Comparison of ENCODE assay signal across 12 cellular contexts in the genomic region with DNA sequence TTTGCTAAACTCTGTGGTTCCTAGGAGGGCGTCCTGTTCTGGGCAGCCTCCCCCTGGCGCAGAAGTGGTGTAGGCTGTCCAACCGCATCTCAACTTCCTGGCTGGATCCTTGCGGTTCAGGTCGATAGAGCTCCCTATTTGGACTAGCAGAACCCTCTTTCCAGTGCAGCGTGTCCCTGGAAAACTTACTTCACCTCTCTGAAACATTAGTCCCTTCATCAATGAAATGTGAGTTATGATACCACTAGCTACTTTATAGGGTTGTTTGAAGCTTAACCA. TPM values are rescaled to one million over a fixed set of nuclear protein-coding genes. Genes with fewer than 3 reads are reported as not detected.
DNase-seq lines count a peak whose midpoint lies in the region; ATAC-seq and TF ChIP-seq lines count a peak whose summit lies in the region.
"Had no signal": no experiment of that assay in that cellular context is flagged by ENCODE, and none has a peak within 500 bp of the region (broad histone marks: within the 10 kb centered on the region; RNA-seq: fewer than 3 reads in every experiment).

No MANE protein-coding gene starts in this region.

- intact Hi-C loops in sciatic nerve (cut with DNase I) = no loop called here

- H3K9me3 ChIP-seq in iPS-15b (ENCODE audit: control insufficient read depth, insufficient read depth, low read length) (no peaks in the 10 kb centered on the region), skeletal muscle tissue (ENCODE audit: control insufficient read depth in 3 of 3, low read length in 3 of 3) (no peaks in the 10 kb centered on the region)

- TF ChIP-seq CTCF in WTC11 (IDR thresholded peaks at IDR 0.05) = no peak

- H3K4me3 ChIP-seq in iPS-15b (ENCODE audit: low read depth, low read length) (peak overlapping the region; percentile 81), skeletal muscle tissue (ENCODE audit: low read length in 3 of 3) (peak overlapping the region; percentile 48 to 67 (median 63))

- POLR2A ChIA-PET in WTC11 (lab: Charles Lee) = interaction anchor here (0.6 kb wide), 1 partner anchor 582 kb away, joined by 8 read pairs; no protein-coding TSS in a partner anchor

- CTCF ChIA-PET in WTC11 (lab: Charles Lee) = interaction anchor here (1.0 to 2.2 kb wide), 2 partner anchors 9 to 51 kb away, joined by 3 to 7 read pairs; no protein-coding TSS in a partner anchor

- no peak overlapping the region for H3K27ac ChIP-seq in skeletal muscle tissue (ENCODE audit: low read depth, low read length)
- H3K27ac ChIP-seq: 22Rv1 had no signal

- H3K36me3 ChIP-seq in iPS-15b (ENCODE audit: control insufficient read depth, insufficient read depth, low read length) (no peaks in the 10 kb centered on the region), skeletal muscle tissue (ENCODE audit: control insufficient read depth in 3 of 3, insufficient read depth in 3 of 3, low read length in 3 of 3) (no peaks in the 10 kb centered on the region)

- H3K4me1 ChIP-seq in iPS-15b (ENCODE audit: control insufficient read depth, insufficient read depth, low read length) (peaks cover 2% of the 10 kb centered on the region), skeletal muscle tissue (ENCODE audit: control insufficient read depth in 3 of 3, insufficient read depth in 3 of 3, low read length in 3 of 3) (peaks cover 3 to 17% (median 12%) of the 10 kb centered on the region in 3 donors)

- peaks cover 69% of the 10 kb centered on the region for H3K27me3 Mint-ChIP-seq in WTC11 (ENCODE audit: low read depth)

- H3K4me3 Mint-ChIP-seq in WTC11 = peak overlapping the region; percentile 87

- H3K27me3 ChIP-seq in iPS-15b (ENCODE audit: control insufficient read depth, insufficient read depth, low read length) (peaks cover 37% of the 10 kb centered on the region), skeletal muscle tissue (ENCODE audit: control insufficient read depth in 3 of 3, insufficient read depth in 3 of 3, low read length in 3 of 3) (peaks cover 13 to 28% (median 23%) of the 10 kb centered on the region in 3 donors)

- ATAC-seq in WTC11 (no peak), sciatic nerve (no peak), HG03025 (IDR thresholded peaks at IDR 0.05; ENCODE audit: low FRiP score, unreplicated experiment) (no peak)
- ATAC-seq: activated CD4-positive, CD25-positive, alpha-beta regulatory T cell treated with anti-CD3 and anti-CD28 coated beads, Interleukin-2, amount 50 U/mL, for 24 hours had no signal

- peak; percentile 34 for DNase-seq in NCI-H526 treated with DMSO at 0.1 percent for 48 hours (lab: John Stamatoyannopoulos, UW)
- no peak for DNase-seq in NCI-H526 (lab: John Stamatoyannopoulos, UW)
- DNase-seq in WTC11 (ENCODE audit: low spot score) = no peak
- DNase-seq in NCI-H510A treated with DMSO at 0.1 percent for 48 hours (lab: John Stamatoyannopoulos, UW) = no peak
- DNase-seq in sciatic nerve (ENCODE audit: low spot score) = no peak
- DNase-seq: NCI-H187, RPMI8226 had no signal

- H3K36me3 Mint-ChIP-seq in WTC11 = no peaks in the 10 kb centered on the region

- no peak overlapping the region for H3K27ac Mint-ChIP-seq in WTC11

- H3K9ac ChIP-seq in iPS-15b (ENCODE audit: low read depth, low read length) (no peak overlapping the region), skeletal muscle tissue (ENCODE audit: low read depth in 1 of 3, low read length in 3 of 3) (no peak overlapping the region)

- no peaks in the 10 kb centered on the region for H3K9me3 Mint-ChIP-seq in WTC11

- H3K4me1 Mint-ChIP-seq in WTC11 = peaks cover 7% of the 10 kb centered on the region; the same call in 1 of the 2 replicates

TF ChIP-seq in WTC11, 78 proteins besides CTCF, POLR2A, EP300 and RAD21:
- no peak for TF ChIP-seq ESRRA (CRISPR knock-in tag; IDR thresholded peaks at IDR 0.05; ENCODE audit: borderline replicate concordance)
- no peak for TF ChIP-seq NFATC4 (CRISPR knock-in tag; IDR thresholded peaks at IDR 0.05)
- no peak for TF ChIP-seq GRHL2 (CRISPR knock-in tag; IDR thresholded peaks at IDR 0.05; ENCODE audit: insufficient replicate concordance, severe bottlenecking)
- TF ChIP-seq ATF3 (CRISPR knock-in tag; conservative IDR thresholded peaks at IDR 0.05) = no peak
- no peak for TF ChIP-seq CBFB (CRISPR knock-in tag; IDR thresholded peaks at IDR 0.05; ENCODE audit: low read depth)
- TF ChIP-seq MXD4 (CRISPR knock-in tag; IDR thresholded peaks at IDR 0.05; ENCODE audit: borderline replicate concordance) = no peak
- no peak for TF ChIP-seq SMAD3 (CRISPR knock-in tag; IDR thresholded peaks at IDR 0.05; ENCODE audit: borderline replicate concordance)
- TF ChIP-seq, protein P1, sequence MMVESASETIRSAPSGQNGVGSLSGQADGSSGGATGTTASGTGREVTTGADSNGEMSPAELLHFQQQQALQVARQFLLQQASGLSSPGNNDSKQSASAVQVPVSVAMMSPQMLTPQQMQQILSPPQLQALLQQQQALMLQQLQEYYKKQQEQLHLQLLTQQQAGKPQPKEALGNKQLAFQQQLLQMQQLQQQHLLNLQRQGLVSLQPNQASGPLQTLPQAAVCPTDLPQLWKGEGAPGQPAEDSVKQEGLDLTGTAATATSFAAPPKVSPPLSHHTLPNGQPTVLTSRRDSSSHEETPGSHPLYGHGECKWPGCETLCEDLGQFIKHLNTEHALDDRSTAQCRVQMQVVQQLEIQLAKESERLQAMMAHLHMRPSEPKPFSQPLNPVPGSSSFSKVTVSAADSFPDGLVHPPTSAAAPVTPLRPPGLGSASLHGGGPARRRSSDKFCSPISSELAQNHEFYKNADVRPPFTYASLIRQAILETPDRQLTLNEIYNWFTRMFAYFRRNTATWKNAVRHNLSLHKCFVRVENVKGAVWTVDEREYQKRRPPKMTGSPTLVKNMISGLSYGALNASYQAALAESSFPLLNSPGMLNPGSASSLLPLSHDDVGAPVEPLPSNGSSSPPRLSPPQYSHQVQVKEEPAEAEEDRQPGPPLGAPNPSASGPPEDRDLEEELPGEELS (CRISPR knock-in tag; IDR thresholded peaks at IDR 0.05) = no peak
- TF ChIP-seq ZNF317 (CRISPR knock-in tag; IDR thresholded peaks at IDR 0.05; ENCODE audit: borderline replicate concordance, low read depth) = no peak
- TF ChIP-seq ZNF232 (CRISPR knock-in tag; IDR thresholded peaks at IDR 0.05) = no peak
- no peak for TF ChIP-seq TP53 (CRISPR knock-in tag; IDR thresholded peaks at IDR 0.05)
- TF ChIP-seq ZNF512 (CRISPR knock-in tag; IDR thresholded peaks at IDR 0.05; ENCODE audit: borderline replicate concordance) = no peak
- TF ChIP-seq HMGXB4 (CRISPR knock-in tag; IDR thresholded peaks at IDR 0.05) = no peak
- no peak for TF ChIP-seq EMX1 (CRISPR knock-in tag; IDR thresholded peaks at IDR 0.05)
- TF ChIP-seq E2F1 (CRISPR knock-in tag; IDR thresholded peaks at IDR 0.05) = no peak
- TF ChIP-seq FOXP1 (CRISPR knock-in tag; IDR thresholded peaks at IDR 0.05; ENCODE audit: borderline replicate concordance) = no peak
- TF ChIP-seq, protein P2, sequence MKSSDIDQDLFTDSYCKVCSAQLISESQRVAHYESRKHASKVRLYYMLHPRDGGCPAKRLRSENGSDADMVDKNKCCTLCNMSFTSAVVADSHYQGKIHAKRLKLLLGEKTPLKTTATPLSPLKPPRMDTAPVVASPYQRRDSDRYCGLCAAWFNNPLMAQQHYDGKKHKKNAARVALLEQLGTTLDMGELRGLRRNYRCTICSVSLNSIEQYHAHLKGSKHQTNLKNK (CRISPR knock-in tag; IDR thresholded peaks at IDR 0.05) = no peak

RNA-seq across cellular contexts. Expression of gene STK32B, which starts 1.1 kb away (rescaled TPM):
- total RNA-seq in WTC11 (2021) = 1.2 to 1.9 TPM (median 1.6 TPM) in 3 replicates
- total RNA-seq in skeletal muscle tissue = 5.7 TPM
- total RNA-seq in sciatic nerve = 1.6 TPM

RNA-seq across cellular contexts. Expression of gene CYTL1, which starts 33.1 kb away (rescaled TPM):
- total RNA-seq in WTC11 (2021) (3.2 to 7.9 TPM (median 7.1 TPM) in 3 replicates), skeletal muscle tissue (2.1 TPM), sciatic nerve (8.3 TPM)
